In the genomic region with DNA sequence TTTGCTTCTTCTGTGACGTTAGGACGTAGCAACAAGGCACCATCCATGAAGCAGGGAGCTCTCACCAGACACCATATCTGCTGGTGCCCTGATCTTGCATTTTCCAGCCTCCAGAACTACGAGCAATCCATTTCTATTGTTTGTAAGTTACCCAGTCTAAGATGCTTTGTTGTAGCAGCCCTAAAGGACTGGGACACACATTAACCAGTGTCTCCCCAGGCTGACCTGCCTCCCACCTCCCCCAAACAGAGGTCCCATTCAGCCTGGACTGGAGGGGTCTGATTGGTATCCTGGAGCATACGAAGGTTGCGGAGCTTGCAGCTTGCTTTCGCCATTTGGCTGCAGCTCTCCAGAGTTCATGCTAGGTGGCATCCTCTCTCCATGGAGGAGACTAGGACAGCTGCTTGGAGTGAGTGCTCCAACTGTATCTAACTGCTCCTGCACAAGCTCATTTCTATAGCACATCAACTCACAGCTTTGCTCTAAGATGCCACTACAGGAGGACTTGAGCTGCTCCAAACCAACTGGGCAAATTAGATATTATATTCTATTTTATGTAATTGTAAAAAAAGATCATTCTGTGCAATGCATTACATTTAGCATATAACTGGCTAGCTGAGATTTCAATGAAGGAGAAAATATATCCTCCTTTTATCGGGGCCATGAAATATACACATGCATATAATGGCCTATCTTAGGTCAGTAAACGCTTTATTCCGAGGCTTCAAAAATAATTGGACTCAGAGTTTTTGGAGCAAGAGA, we compare ENCODE assay signal across 1 cellular context.
TF ChIP-seq lines count a peak whose summit lies in the region.

No MANE protein-coding gene starts in this region.

TF ChIP-seq in GM23338, 12 proteins besides CTCF, POLR2A, EP300 and RAD21:
- TF ChIP-seq, protein P1, sequence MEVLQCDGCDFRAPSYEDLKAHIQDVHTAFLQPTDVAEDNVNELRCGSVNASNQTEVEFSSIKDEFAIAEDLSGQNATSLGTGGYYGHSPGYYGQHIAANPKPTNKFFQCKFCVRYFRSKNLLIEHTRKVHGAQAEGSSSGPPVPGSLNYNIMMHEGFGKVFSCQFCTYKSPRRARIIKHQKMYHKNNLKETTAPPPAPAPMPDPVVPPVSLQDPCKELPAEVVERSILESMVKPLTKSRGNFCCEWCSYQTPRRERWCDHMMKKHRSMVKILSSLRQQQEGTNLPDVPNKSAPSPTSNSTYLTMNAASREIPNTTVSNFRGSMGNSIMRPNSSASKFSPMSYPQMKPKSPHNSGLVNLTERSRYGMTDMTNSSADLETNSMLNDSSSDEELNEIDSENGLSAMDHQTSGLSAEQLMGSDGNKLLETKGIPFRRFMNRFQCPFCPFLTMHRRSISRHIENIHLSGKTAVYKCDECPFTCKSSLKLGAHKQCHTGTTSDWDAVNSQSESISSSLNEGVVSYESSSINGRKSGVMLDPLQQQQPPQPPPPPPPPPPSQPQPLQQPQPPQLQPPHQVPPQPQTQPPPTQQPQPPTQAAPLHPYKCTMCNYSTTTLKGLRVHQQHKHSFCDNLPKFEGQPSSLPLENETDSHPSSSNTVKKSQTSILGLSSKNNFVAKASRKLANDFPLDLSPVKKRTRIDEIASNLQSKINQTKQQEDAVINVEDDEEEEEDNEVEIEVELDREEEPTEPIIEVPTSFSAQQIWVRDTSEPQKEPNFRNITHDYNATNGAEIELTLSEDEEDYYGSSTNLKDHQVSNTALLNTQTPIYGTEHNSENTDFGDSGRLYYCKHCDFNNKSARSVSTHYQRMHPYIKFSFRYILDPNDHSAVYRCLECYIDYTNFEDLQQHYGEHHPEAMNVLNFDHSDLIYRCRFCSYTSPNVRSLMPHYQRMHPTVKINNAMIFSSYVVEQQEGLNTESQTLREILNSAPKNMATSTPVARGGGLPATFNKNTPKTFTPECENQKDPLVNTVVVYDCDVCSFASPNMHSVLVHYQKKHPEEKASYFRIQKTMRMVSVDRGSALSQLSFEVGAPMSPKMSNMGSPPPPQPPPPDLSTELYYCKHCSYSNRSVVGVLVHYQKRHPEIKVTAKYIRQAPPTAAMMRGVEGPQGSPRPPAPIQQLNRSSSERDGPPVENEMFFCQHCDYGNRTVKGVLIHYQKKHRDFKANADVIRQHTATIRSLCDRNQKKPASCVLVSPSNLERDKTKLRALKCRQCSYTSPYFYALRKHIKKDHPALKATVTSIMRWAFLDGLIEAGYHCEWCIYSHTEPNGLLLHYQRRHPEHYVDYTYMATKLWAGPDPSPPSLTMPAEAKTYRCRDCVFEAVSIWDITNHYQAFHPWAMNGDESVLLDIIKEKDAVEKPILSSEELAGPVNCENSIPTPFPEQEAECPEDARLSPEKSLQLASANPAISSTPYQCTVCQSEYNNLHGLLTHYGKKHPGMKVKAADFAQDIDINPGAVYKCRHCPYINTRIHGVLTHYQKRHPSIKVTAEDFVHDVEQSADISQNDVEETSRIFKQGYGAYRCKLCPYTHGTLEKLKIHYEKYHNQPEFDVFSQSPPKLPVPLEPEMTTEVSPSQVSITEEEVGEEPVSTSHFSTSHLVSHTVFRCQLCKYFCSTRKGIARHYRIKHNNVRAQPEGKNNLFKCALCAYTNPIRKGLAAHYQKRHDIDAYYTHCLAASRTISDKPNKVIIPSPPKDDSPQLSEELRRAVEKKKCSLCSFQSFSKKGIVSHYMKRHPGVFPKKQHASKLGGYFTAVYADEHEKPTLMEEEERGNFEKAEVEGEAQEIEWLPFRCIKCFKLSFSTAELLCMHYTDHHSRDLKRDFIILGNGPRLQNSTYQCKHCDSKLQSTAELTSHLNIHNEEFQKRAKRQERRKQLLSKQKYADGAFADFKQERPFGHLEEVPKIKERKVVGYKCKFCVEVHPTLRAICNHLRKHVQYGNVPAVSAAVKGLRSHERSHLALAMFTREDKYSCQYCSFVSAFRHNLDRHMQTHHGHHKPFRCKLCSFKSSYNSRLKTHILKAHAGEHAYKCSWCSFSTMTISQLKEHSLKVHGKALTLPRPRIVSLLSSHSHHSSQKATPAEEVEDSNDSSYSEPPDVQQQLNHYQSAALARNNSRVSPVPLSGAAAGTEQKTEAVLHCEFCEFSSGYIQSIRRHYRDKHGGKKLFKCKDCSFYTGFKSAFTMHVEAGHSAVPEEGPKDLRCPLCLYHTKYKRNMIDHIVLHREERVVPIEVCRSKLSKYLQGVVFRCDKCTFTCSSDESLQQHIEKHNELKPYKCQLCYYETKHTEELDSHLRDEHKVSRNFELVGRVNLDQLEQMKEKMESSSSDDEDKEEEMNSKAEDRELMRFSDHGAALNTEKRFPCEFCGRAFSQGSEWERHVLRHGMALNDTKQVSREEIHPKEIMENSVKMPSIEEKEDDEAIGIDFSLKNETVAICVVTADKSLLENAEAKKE (CRISPR knock-in tag; IDR thresholded peaks at IDR 0.05), result no peak
- TF ChIP-seq ZNF331 (CRISPR knock-in tag; IDR thresholded peaks at IDR 0.05; ENCODE audit: low read depth) (no peak), CREB1 (CRISPR knock-in tag; IDR thresholded peaks at IDR 0.05; ENCODE audit: low read depth) (no peak), ZNF114 (CRISPR knock-in tag; IDR thresholded peaks at IDR 0.05) (no peak), POLR2AphosphoS5 (IDR thresholded peaks at IDR 0.05; ENCODE audit: low read depth) (no peak)
